ENCODE assay signal across 8 cellular contexts in genomic region chr19:37466277-37466797, GRCh38. TPM values are rescaled to one million over a fixed set of nuclear protein-coding genes. Genes with fewer than 3 reads are reported as not detected.
DNase-seq lines count a peak whose midpoint lies in the region; ATAC-seq and TF ChIP-seq lines count a peak whose summit lies in the region.

No MANE protein-coding gene starts in this region.

- POLR2A ChIA-PET in CD4-positive, alpha-beta memory T cell (lab: Charles Lee; ENCODE audit: partially characterized antibody), result interaction anchor here (1.3 to 4.5 kb wide), 7 partner anchors 40 to 800 kb away, joined by 4 to 94 read pairs (median 33); partner anchors contain the start of genes ZNF461, ZNF527, ZNF540 and ZNF571
- POLR2A ChIA-PET in Panc1 (lab: Charles Lee), result interaction anchor here (0.5 to 0.6 kb wide), 2 partner anchors 10 to 686 kb away, joined by 3 to 5 read pairs; no protein-coding TSS in a partner anchor

- H3K27me3 Mint-ChIP-seq in CD4-positive, alpha-beta memory T cell, result no peaks in the 10 kb centered on the region
- H3K27me3 Mint-ChIP-seq in endodermal cell (ENCODE audit: insufficient read depth), result no peaks in the 10 kb centered on the region

- TF ChIP-seq POLR2A in GM18505 (IDR thresholded peaks at IDR 0.05; ENCODE audit: borderline replicate concordance, extremely low read depth, insufficient read depth, insufficient read length), result no peak

- H3K36me3 Mint-ChIP-seq in CD4-positive, alpha-beta memory T cell, result peaks cover 31 to 43% of the 10 kb centered on the region in 2 donors
- peaks cover 13% of the 10 kb centered on the region for H3K36me3 Mint-ChIP-seq in endodermal cell (ENCODE audit: low read depth)

- in situ Hi-C loops in Panc1 (cut with HindIII; ENCODE audit: low pct_unique_long_range_greater_than_20kb, low sequenced_read_pairs), result no loop called here

- H3K27ac Mint-ChIP-seq in CD4-positive, alpha-beta memory T cell, result peak overlapping the region; percentile 95 to 99 (median 98)
- H3K27ac Mint-ChIP-seq in endodermal cell, result peak overlapping the region; percentile 94

- peaks cover 4 to 24% (median 18%) of the 10 kb centered on the region in 8 donors for H3K9me3 Mint-ChIP-seq in CD4-positive, alpha-beta memory T cell
- H3K9me3 Mint-ChIP-seq in endodermal cell, result peaks cover 2% of the 10 kb centered on the region

- TF ChIP-seq CTCF in Panc1 (IDR thresholded peaks at IDR 0.05) (no peak), endodermal cell (conservative IDR thresholded peaks at IDR 0.05) (no peak)

- H3K27ac ChIP-seq in CD4-positive, alpha-beta memory T cell (ENCODE audit: low read depth, low read length), result peak overlapping the region; percentile 74
- peak overlapping the region; percentile 94 for H3K27ac ChIP-seq in Panc1 (ENCODE audit: low read length)
- peak overlapping the region; percentile 61 for H3K27ac ChIP-seq in endodermal cell (ENCODE audit: low read depth, low read length)

- DNase-seq in CD4-positive, alpha-beta memory T cell, result no peak
- DNase-seq in Panc1 (ENCODE audit: low read depth, low spot score) (no peak), endodermal cell (peak; percentile 52), SIG-M5 treated with dmso at 0.1 percent for 504 hours (lab: John Stamatoyannopoulos, UW; ENCODE audit: unreplicated experiment) (no peak), NCI-H345 (lab: John Stamatoyannopoulos, UW) (no peak)

- H3K9me3 ChIP-seq in CD4-positive, alpha-beta memory T cell (ENCODE audit: control insufficient read depth in 1 of 2, low read length in 2 of 2), result no peaks in the 10 kb centered on the region
- H3K9me3 ChIP-seq in Panc1 (ENCODE audit: control insufficient read depth, insufficient read depth, low read depth, low read length), result peaks cover 45% of the 10 kb centered on the region; the same call in 1 of the 2 replicates
- H3K9me3 ChIP-seq in endodermal cell (ENCODE audit: control insufficient read depth, low read length), result peaks cover 43% of the 10 kb centered on the region
- H3K9me3 ChIP-seq in neuron (ENCODE audit: low read length), result peaks cover 35% of the 10 kb centered on the region

- H3K9ac ChIP-seq in endodermal cell (ENCODE audit: extremely low read depth, low read length, poor library complexity, severe bottlenecking), result peak overlapping the region; percentile 61

- 45 to 68% methylated on average over 14 to 25 of the region's 25 CpGs for WGBS in endodermal cell (ENCODE audit: insufficient coverage in 1 of 2, insufficient read length in 1 of 2), 2 experiments

- H3K4me3 ChIP-seq in CD4-positive, alpha-beta memory T cell (ENCODE audit: low read length in 2 of 2), result peak overlapping the region; percentile 63 to 83
- H3K4me3 ChIP-seq in Panc1 (ENCODE audit: low read depth in 2 of 2, low read length in 2 of 2), result peak overlapping the region; percentile 85 to 93
- peak overlapping the region; percentile 97 for H3K4me3 ChIP-seq in endodermal cell (ENCODE audit: low read length)
- H3K4me3 ChIP-seq in neuron (ENCODE audit: low read length), result peak overlapping the region; percentile 58

- peaks cover 12% of the 10 kb centered on the region for H3K36me3 ChIP-seq in CD4-positive, alpha-beta memory T cell (ENCODE audit: insufficient read depth, low read length)
- H3K36me3 ChIP-seq in Panc1 (ENCODE audit: control insufficient read depth, insufficient read depth, low read length) (peaks cover 11% of the 10 kb centered on the region), endodermal cell (ENCODE audit: control insufficient read depth, insufficient read depth, low read length) (peaks cover 36% of the 10 kb centered on the region), neuron (ENCODE audit: insufficient read depth, low read length) (peaks cover 27% of the 10 kb centered on the region)

- H3K4me3 Mint-ChIP-seq in CD4-positive, alpha-beta memory T cell, result peak overlapping the region; percentile 95 to 99 (median 97)
- peak overlapping the region; percentile 98 for H3K4me3 Mint-ChIP-seq in endodermal cell

- intact Hi-C loops in CD4-positive, alpha-beta memory T cell (cut with micrococcal nuclease), result loop anchor here (2.0 to 5.0 kb wide), 5 partner anchors 436 to 1252 kb away; partner anchors contain the start of genes ZFP14, ZNF146, ZNF345 and ZNF565
- intact Hi-C loops in Panc1 (cut with micrococcal nuclease; ENCODE audit: unreplicated experiment), result loop anchor here (5.0 kb wide), 1 partner anchor 186 kb away; no protein-coding TSS in a partner anchor

- no peak for ATAC-seq in Panc1
- ATAC-seq in GM18505 (IDR thresholded peaks at IDR 0.05; ENCODE audit: unreplicated experiment), result no peak
- ATAC-seq in GM21423 (IDR thresholded peaks at IDR 0.05; ENCODE audit: unreplicated experiment), result no peak

- H3K4me1 ChIP-seq in CD4-positive, alpha-beta memory T cell (ENCODE audit: insufficient read depth, low read length), result peaks cover 31% of the 10 kb centered on the region
- H3K4me1 ChIP-seq in Panc1 (ENCODE audit: control insufficient read depth, insufficient read depth, low read length) (peaks cover 7% of the 10 kb centered on the region; the same call in 1 of the 2 replicates), endodermal cell (ENCODE audit: control insufficient read depth, insufficient read depth, low read length) (no peaks in the 10 kb centered on the region), neuron (ENCODE audit: insufficient read depth, low read length) (peaks cover 11% of the 10 kb centered on the region)

- CTCF ChIA-PET in CD4-positive, alpha-beta memory T cell (lab: Charles Lee; ENCODE audit: partially characterized antibody), result interaction anchor here (2.0 to 2.1 kb wide), 2 partner anchors 95 to 128 kb away, joined by 7 read pairs; partner anchors contain the start of genes ZNF527, ZNF540 and ZNF571
- CTCF ChIA-PET in Panc1 (lab: Charles Lee), result no interaction called here

- peak overlapping the region; percentile 83 for H2AFZ ChIP-seq in neuron (ENCODE audit: low read depth, low read length)

- no peaks in the 10 kb centered on the region for H3K27me3 ChIP-seq in CD4-positive, alpha-beta memory T cell (ENCODE audit: insufficient read depth, low read length)
- H3K27me3 ChIP-seq in Panc1 (ENCODE audit: control insufficient read depth, insufficient read depth, low read length), result no peaks in the 10 kb centered on the region
- H3K27me3 ChIP-seq in endodermal cell (ENCODE audit: control insufficient read depth, insufficient read depth, low read length, poor library complexity, severe bottlenecking), result no peaks in the 10 kb centered on the region
- no peaks in the 10 kb centered on the region for H3K27me3 ChIP-seq in neuron (ENCODE audit: insufficient read depth, low read length)

- peaks cover 28 to 45% (median 35%) of the 10 kb centered on the region in 4 donors for H3K4me1 Mint-ChIP-seq in CD4-positive, alpha-beta memory T cell
- H3K4me1 Mint-ChIP-seq in endodermal cell, result peaks cover 17% of the 10 kb centered on the region

- no TSS peak for BruUV-seq in Panc1 (replicated peaks; lab: Mats Ljungman, UMichigan)

RNA-seq across cellular contexts. Expression of gene ZNF569, which starts 0.9 kb away (rescaled TPM):
- 10 to 100 TPM; 13.5 to 14.9 TPM for total RNA-seq in CD4-positive, alpha-beta memory T cell
- polyA plus RNA-seq in CD4-positive, alpha-beta memory T cell, result 1 to 10 TPM; 2.3 to 5.2 TPM
- total RNA-seq in Panc1 (2021; ENCODE audit: unreplicated experiment), result 15.6 TPM
- 6.1 TPM for polyA plus RNA-seq in Panc1 (2012; ENCODE audit: insufficient read length)
- total RNA-seq in endodermal cell, result 10 to 100 TPM; 11.3 to 13.7 TPM
- 12.1 TPM for polyA plus RNA-seq in endodermal cell (2013, experiment 1 of 2)
- 13.1 TPM for polyA plus RNA-seq in endodermal cell (2013, experiment 2 of 2)

RNA-seq across cellular contexts. Expression of gene ZNF570, which starts 2.8 kb away (rescaled TPM):
- 10 to 100 TPM; 10.1 to 11.4 TPM for total RNA-seq in CD4-positive, alpha-beta memory T cell
- 1 to 10 TPM; 2.1 to 6.0 TPM for polyA plus RNA-seq in CD4-positive, alpha-beta memory T cell
- 10.1 TPM for total RNA-seq in Panc1 (2021; ENCODE audit: unreplicated experiment)
- polyA plus RNA-seq in Panc1 (2012; ENCODE audit: insufficient read length), result 4.9 TPM
- total RNA-seq in endodermal cell, result 1 to 10 TPM; 5.5 to 7.9 TPM
- polyA plus RNA-seq in endodermal cell (2013, experiment 1 of 2), result 7.2 TPM
- 6.5 TPM for polyA plus RNA-seq in endodermal cell (2013, experiment 2 of 2)

RNA-seq across cellular contexts. Expression of gene ZNF793, which starts 40.4 kb away (rescaled TPM):
- 10 to 100 TPM; 10.2 to 13.8 TPM for total RNA-seq in CD4-positive, alpha-beta memory T cell
- 1 to 10 TPM; 1.5 to 1.7 TPM for polyA plus RNA-seq in CD4-positive, alpha-beta memory T cell
- total RNA-seq in Panc1 (2021; ENCODE audit: unreplicated experiment) (10.1 TPM), endodermal cell (10 to 100 TPM; 18.4 to 18.6 TPM)
- polyA plus RNA-seq in Panc1 (2012; ENCODE audit: insufficient read length), result 6.0 TPM
- 9.0 TPM for polyA plus RNA-seq in endodermal cell (2013, experiment 1 of 2)
- polyA plus RNA-seq in endodermal cell (2013, experiment 2 of 2), result 8.1 TPM
